Comparison of ENCODE assay signal across 8 cellular contexts in genomic region chr4:184647391-184648101, GRCh38. TPM values are rescaled to one million over a fixed set of nuclear protein-coding genes. Genes with fewer than 3 reads are reported as not detected.
DNase-seq lines count a peak whose midpoint lies in the region; ATAC-seq and TF ChIP-seq lines count a peak whose summit lies in the region.

No MANE protein-coding gene starts in this region.

- no peaks in the 10 kb centered on the region for H3K27me3 Mint-ChIP-seq in IgD-negative memory B cell

- no peaks in the 10 kb centered on the region for H3K9me3 Mint-ChIP-seq in IgD-negative memory B cell

- peak overlapping the region; percentile 62 for H3K9ac ChIP-seq in muscle layer of colon (ENCODE audit: low read length)

- CTCF ChIA-PET in AG04449 (lab: Yijun Ruan, JAX): interaction anchor here (1.2 to 2.7 kb wide), 2 partner anchors 98 to 384 kb away, joined by 3 to 12 read pairs; no protein-coding TSS in a partner anchor

- POLR2A ChIA-PET in AG04449 (lab: Yijun Ruan, JAX): no interaction called here

- no peaks in the 10 kb centered on the region for H3K9me3 ChIP-seq in muscle layer of colon (ENCODE audit: low read length)

- peaks cover 10% of the 10 kb centered on the region for H3K36me3 Mint-ChIP-seq in IgD-negative memory B cell

- no peaks in the 10 kb centered on the region for H3K27me3 ChIP-seq in muscle layer of colon (ENCODE audit: control insufficient read depth in 1 of 2, insufficient read depth in 2 of 2, low read length in 2 of 2)

- H3K4me3 Mint-ChIP-seq in IgD-negative memory B cell: peak overlapping the region; percentile 92 to 97 (median 96)

- H3K27ac Mint-ChIP-seq in IgD-negative memory B cell: peak overlapping the region in 2 of 3 donors; percentile 57 to 96

- H3K36me3 ChIP-seq in muscle layer of colon (ENCODE audit: insufficient read depth, low read length): peaks cover 6% of the 10 kb centered on the region

- H3K27ac ChIP-seq in caudate nucleus (ENCODE audit: low read depth, low read length) (peak overlapping the region; percentile 5), muscle layer of colon (ENCODE audit: low read depth, low read length) (peak overlapping the region; percentile 97)

- H3K4me1 ChIP-seq in muscle layer of colon (ENCODE audit: insufficient read depth, low read length): peaks cover 37% of the 10 kb centered on the region

- peaks cover 33 to 48% (median 42%) of the 10 kb centered on the region in 3 donors for H3K4me1 Mint-ChIP-seq in IgD-negative memory B cell

- ATAC-seq in GM18519 (IDR thresholded peaks at IDR 0.05; ENCODE audit: low FRiP score, unreplicated experiment): no peak
- no peak for ATAC-seq in HG02852 (IDR thresholded peaks at IDR 0.05; ENCODE audit: unreplicated experiment)

- H3K4me3 ChIP-seq in AG04449 (ENCODE audit: low read depth, low read length) (peak overlapping the region; percentile 75), muscle layer of colon (ENCODE audit: low read depth in 1 of 2, low read length in 2 of 2) (peak overlapping the region; percentile 67 to 79)

- DNase-seq in AG04449 (ENCODE audit: low read depth, low spot score) (no peak), caudate nucleus (lab: John Stamatoyannopoulos, UW) (peak in 1 of 61 donors; percentile 26)
- no peak for DNase-seq in activated CD4-positive, alpha-beta T cell treated with anti-CD3 and anti-CD28 coated beads for 48 hours
- DNase-seq in stimulated activated CD4-positive, alpha-beta T cell treated with anti-CD3 and anti-CD28 coated beads, Interleukin-15, amount 100 ng/mL, for 24 hours: no peak

- no peak for TF ChIP-seq CTCF in AG04449 (IDR thresholded peaks at IDR 0.05; ENCODE audit: insufficient read depth, low read length, missing control alignments)

RNA-seq across cellular contexts. Expression of gene CASP3, which starts 1.7 kb away (rescaled TPM):
- 4.2 TPM for polyA plus RNA-seq in IgD-negative memory B cell

RNA-seq across cellular contexts. Expression of gene PRIMPOL, which starts 2.0 kb away (rescaled TPM):
- 12.6 TPM for polyA plus RNA-seq in IgD-negative memory B cell
